Comparison of ENCODE assay signal across 34 cellular contexts in the genomic region with DNA sequence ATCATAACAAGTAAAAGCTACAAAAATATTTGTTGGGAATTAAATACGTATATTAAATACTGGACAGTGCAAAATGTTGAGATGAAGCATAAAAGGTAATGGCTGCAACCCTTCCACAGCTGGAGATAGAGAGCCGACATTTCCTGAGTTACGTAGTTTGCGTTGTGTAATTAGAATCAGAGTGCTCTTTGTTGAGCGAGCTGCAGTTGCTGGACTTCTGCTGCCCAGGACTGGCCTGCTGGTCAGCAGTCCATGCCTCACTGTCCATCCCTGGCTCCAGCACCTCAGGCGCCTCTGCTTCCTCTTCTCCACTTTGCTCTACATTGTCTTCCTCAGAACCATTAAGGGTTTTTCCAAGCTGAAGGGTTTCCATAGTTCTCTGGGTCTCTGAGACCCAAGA. TPM values are rescaled to one million over a fixed set of nuclear protein-coding genes. Genes with fewer than 3 reads are reported as not detected.
DNase-seq lines count a peak whose midpoint lies in the region; ATAC-seq and TF ChIP-seq lines count a peak whose summit lies in the region.
"Had no signal": no experiment of that assay in that cellular context is flagged by ENCODE, and none has a peak within 500 bp of the region (broad histone marks: within the 10 kb centered on the region; RNA-seq: fewer than 3 reads in every experiment).

No MANE protein-coding gene starts in this region.

- peaks cover 63% of the 10 kb centered on the region for H3K36me3 Mint-ChIP-seq in activated B cell treated with CpG ODN at 0.5 μM for 24 hours (ENCODE audit: low read depth)

- DNase-seq in activated B cell treated with CpG ODN at 0.5 μM for 24 hours = no peak
- no peak for DNase-seq in HuH-7 (ENCODE audit: low spot score)
- no peak for DNase-seq in G401 (ENCODE audit: low spot score)
- DNase-seq: activated CD4-positive, alpha-beta T cell treated with anti-CD3 and anti-CD28 coated beads, Interleukin-2, amount 50 U/mL, for 4 hours; activated CD8-positive, alpha-beta memory T cell treated with anti-CD3 and anti-CD28 coated beads, Interleukin-2, amount 10 ng/mL, durations not matched to agents 7 days and 5 days; activated naive CD4-positive, alpha-beta T cell; activated naive CD8-positive, alpha-beta T cell treated with anti-CD3 and anti-CD28 coated beads, Interleukin-2, amount 50 U/mL, for 24 hours; activated T-cell treated with anti-CD3 and anti-CD28 coated beads, Interleukin-2, amount 50 U/mL, for 4 hours; CD4-positive, CD25-positive, alpha-beta regulatory T cell; cortex of kidney; foreskin fibroblast; HCEC 1CT; heart right ventricle; lower lobe of right lung; NCI-H1417 treated with DMSO at 0.1 percent for 48 hours; NCI-H2029 treated with DMSO at 0.1 percent for 48 hours; NCI-H2227 treated with DMSO at 0.1 percent for 48 hours; NCI-H526 treated with DMSO at 0.1 percent for 48 hours; NK-92 treated with Interleukin-12 subunit alpha and Interleukin-12 subunit beta, amount 100 ng/mL, for 24 hours; pancreas; right cardiac atrium; SHP77; stimulated activated naive CD8-positive, alpha-beta T cell treated with anti-CD3 and anti-CD28 coated beads, Interleukin-15, amount 100 ng/mL, for 72 hours; T-helper 2 cell; thyroid gland had no signal

- peaks cover 5% of the 10 kb centered on the region for H3K4me1 Mint-ChIP-seq in activated B cell treated with CpG ODN at 0.5 μM for 24 hours
- H3K4me1 Mint-ChIP-seq: activated CD8-positive, alpha-beta memory T cell treated with anti-CD3 and anti-CD28 coated beads, Interleukin-2, amount 10 ng/mL, durations not matched to agents 7 days and 5 days; activated naive CD8-positive, alpha-beta T cell treated with anti-CD3 and anti-CD28 coated beads, Interleukin-2, amount 50 U/mL, for 24 hours; neural crest cell; stimulated activated naive CD8-positive, alpha-beta T cell treated with anti-CD3 and anti-CD28 coated beads, Interleukin-15, amount 100 ng/mL, for 72 hours had no signal

- peaks cover 0 to 2% of the 10 kb centered on the region in 2 experiments for H3K4me1 ChIP-seq in neutrophil (ENCODE audit: control insufficient read depth in 1 of 2, insufficient read depth in 1 of 2, low read depth in 1 of 2, low read length in 1 of 2)
- H3K4me1 ChIP-seq: esophagus muscularis mucosa, heart right ventricle, lower lobe of right lung, pancreas, thyroid gland had no signal

- peaks cover 68% of the 10 kb centered on the region for H3K36me3 ChIP-seq in neutrophil

- H3K4me3 ChIP-seq in neutrophil (ENCODE audit: low read depth in 1 of 2, low read length in 1 of 2) = no peak overlapping the region
- H3K4me3 ChIP-seq: esophagus muscularis mucosa, heart right ventricle, lower lobe of right lung, pancreas, smooth muscle cell, thyroid gland had no signal

- H3K27ac ChIP-seq in neutrophil = peak overlapping the region; percentile 10
- H3K27ac ChIP-seq: esophagus muscularis mucosa, heart right ventricle, lower lobe of right lung, pancreas, thyroid gland had no signal

- ATAC-seq in GM18498 (IDR thresholded peaks at IDR 0.05; ENCODE audit: unreplicated experiment) (peak; percentile 12), HG02623 (IDR thresholded peaks at IDR 0.05; ENCODE audit: unreplicated experiment) (peak; percentile 19), activated B cell treated with CpG ODN at 0.5 μM for 24 hours (ENCODE audit: low read depth) (no peak), GM19397 (IDR thresholded peaks at IDR 0.05; ENCODE audit: unreplicated experiment) (no peak), HG03097 (IDR thresholded peaks at IDR 0.05; ENCODE audit: low FRiP score, unreplicated experiment) (no peak)
- ATAC-seq: activated CD8-positive, alpha-beta memory T cell treated with anti-CD3 and anti-CD28 coated beads, Interleukin-2, amount 10 ng/mL, durations not matched to agents 7 days and 5 days; activated naive CD8-positive, alpha-beta T cell treated with anti-CD3 and anti-CD28 coated beads, Interleukin-2, amount 50 U/mL, for 24 hours; activated T-cell treated with anti-CD3 and anti-CD28 coated beads, Interleukin-2, amount 50 U/mL, for 4 hours; Panc1; pancreas; stimulated activated naive CD8-positive, alpha-beta T cell treated with anti-CD3 and anti-CD28 coated beads, Interleukin-15, amount 100 ng/mL, for 72 hours had no signal

- H3K9me3 Mint-ChIP-seq in activated B cell treated with CpG ODN at 0.5 μM for 24 hours = no peaks in the 10 kb centered on the region
- H3K9me3 Mint-ChIP-seq: activated naive CD8-positive, alpha-beta T cell treated with anti-CD3 and anti-CD28 coated beads, Interleukin-2, amount 50 U/mL, for 24 hours; activated T-cell treated with anti-CD3 and anti-CD28 coated beads, Interleukin-2, amount 50 U/mL, for 4 hours; CD4-positive, CD25-positive, alpha-beta regulatory T cell; neural crest cell; stimulated activated naive CD8-positive, alpha-beta T cell treated with anti-CD3 and anti-CD28 coated beads, Interleukin-15, amount 100 ng/mL, for 72 hours had no signal

- CTCF ChIA-PET in activated B cell treated with CpG ODN at 0.5 μM for 24 hours (lab: Charles Lee) = interaction anchor here (1.6 kb wide), 1 partner anchor 17 kb away, joined by 11 read pairs; no protein-coding TSS in a partner anchor

- in situ Hi-C loops in G401 (cut with HindIII; ENCODE audit: low sequenced_read_pairs) = no loop called here

- H3K4me3 Mint-ChIP-seq in activated B cell treated with CpG ODN at 0.5 μM for 24 hours = no peak overlapping the region
- H3K4me3 Mint-ChIP-seq: activated CD8-positive, alpha-beta memory T cell treated with anti-CD3 and anti-CD28 coated beads, Interleukin-2, amount 10 ng/mL, durations not matched to agents 7 days and 5 days; activated naive CD8-positive, alpha-beta T cell treated with anti-CD3 and anti-CD28 coated beads, Interleukin-2, amount 50 U/mL, for 24 hours; activated T-cell treated with anti-CD3 and anti-CD28 coated beads, Interleukin-2, amount 50 U/mL, for 4 hours; CD4-positive, CD25-positive, alpha-beta regulatory T cell; neural crest cell; stimulated activated naive CD8-positive, alpha-beta T cell treated with anti-CD3 and anti-CD28 coated beads, Interleukin-15, amount 100 ng/mL, for 72 hours had no signal

- POLR2A ChIA-PET in activated B cell treated with CpG ODN at 0.5 μM for 24 hours (lab: Charles Lee) = no interaction called here

- H3K9me3 ChIP-seq in neutrophil = no peaks in the 10 kb centered on the region
- H3K9me3 ChIP-seq: esophagus muscularis mucosa, heart right ventricle, lower lobe of right lung, pancreas, thyroid gland had no signal

- H3K27me3 Mint-ChIP-seq in activated B cell treated with CpG ODN at 0.5 μM for 24 hours = no peaks in the 10 kb centered on the region
- H3K27me3 Mint-ChIP-seq: activated CD8-positive, alpha-beta memory T cell treated with anti-CD3 and anti-CD28 coated beads, Interleukin-2, amount 10 ng/mL, durations not matched to agents 7 days and 5 days; activated naive CD8-positive, alpha-beta T cell treated with anti-CD3 and anti-CD28 coated beads, Interleukin-2, amount 50 U/mL, for 24 hours; CD4-positive, CD25-positive, alpha-beta regulatory T cell; stimulated activated naive CD8-positive, alpha-beta T cell treated with anti-CD3 and anti-CD28 coated beads, Interleukin-15, amount 100 ng/mL, for 72 hours had no signal

- intact Hi-C loops in activated B cell treated with CpG ODN at 0.5 μM for 24 hours (cut with micrococcal nuclease) = loop anchor here (5.0 kb wide), 1 partner anchor 155 kb away; no protein-coding TSS in a partner anchor

- no peaks in the 10 kb centered on the region for H3K27me3 ChIP-seq in neutrophil
- H3K27me3 ChIP-seq: esophagus muscularis mucosa, heart right ventricle, pancreas, thyroid gland had no signal

- TF ChIP-seq CTCF in activated B cell treated with CpG ODN at 0.5 μM for 24 hours (IDR thresholded peaks at IDR 0.05) (no peak), neutrophil (IDR thresholded peaks at IDR 0.05) (no peak)

- peak overlapping the region; percentile 5 for H3K27ac Mint-ChIP-seq in activated B cell treated with CpG ODN at 0.5 μM for 24 hours
- H3K27ac Mint-ChIP-seq: activated CD8-positive, alpha-beta memory T cell treated with anti-CD3 and anti-CD28 coated beads, Interleukin-2, amount 10 ng/mL, durations not matched to agents 7 days and 5 days; CD4-positive, CD25-positive, alpha-beta regulatory T cell had no signal

RNA-seq across cellular contexts. Expression of gene SHC4, which starts 28.4 kb away (rescaled TPM):
- 0.24 TPM in 1 of 2 replicates, not detected in the other for total RNA-seq in activated B cell treated with CpG ODN at 0.5 μM for 24 hours
- total RNA-seq in G401 (2014; rRNA removed; shearing (Covaris generic)) = not detected in 2 replicates
- total RNA-seq: CD4-positive, CD25-positive, alpha-beta regulatory T cell had no signal

RNA-seq across cellular contexts. Expression of gene SECISBP2L, which starts 54.1 kb away (rescaled TPM):
- total RNA-seq in activated B cell treated with CpG ODN at 0.5 μM for 24 hours = 52.6 and 56.5 TPM in 2 replicates
- total RNA-seq in G401 (2014; rRNA removed; shearing (Covaris generic)) = 8.6 and 12.3 TPM in 2 replicates

Comparison
In these comparisons a context has a peak if more than half of its experiments do, and no peak if none do; other contexts are left out.
1. ATAC-seq: peak in GM18498 (single experiment) and HG02623 (single experiment); none in activated B cell treated with CpG ODN at 0.5 μM for 24 hours (single experiment), GM19397 (single experiment) and HG03097 (single experiment).